19 cellular contexts compared by ENCODE assay signal in the genomic region with DNA sequence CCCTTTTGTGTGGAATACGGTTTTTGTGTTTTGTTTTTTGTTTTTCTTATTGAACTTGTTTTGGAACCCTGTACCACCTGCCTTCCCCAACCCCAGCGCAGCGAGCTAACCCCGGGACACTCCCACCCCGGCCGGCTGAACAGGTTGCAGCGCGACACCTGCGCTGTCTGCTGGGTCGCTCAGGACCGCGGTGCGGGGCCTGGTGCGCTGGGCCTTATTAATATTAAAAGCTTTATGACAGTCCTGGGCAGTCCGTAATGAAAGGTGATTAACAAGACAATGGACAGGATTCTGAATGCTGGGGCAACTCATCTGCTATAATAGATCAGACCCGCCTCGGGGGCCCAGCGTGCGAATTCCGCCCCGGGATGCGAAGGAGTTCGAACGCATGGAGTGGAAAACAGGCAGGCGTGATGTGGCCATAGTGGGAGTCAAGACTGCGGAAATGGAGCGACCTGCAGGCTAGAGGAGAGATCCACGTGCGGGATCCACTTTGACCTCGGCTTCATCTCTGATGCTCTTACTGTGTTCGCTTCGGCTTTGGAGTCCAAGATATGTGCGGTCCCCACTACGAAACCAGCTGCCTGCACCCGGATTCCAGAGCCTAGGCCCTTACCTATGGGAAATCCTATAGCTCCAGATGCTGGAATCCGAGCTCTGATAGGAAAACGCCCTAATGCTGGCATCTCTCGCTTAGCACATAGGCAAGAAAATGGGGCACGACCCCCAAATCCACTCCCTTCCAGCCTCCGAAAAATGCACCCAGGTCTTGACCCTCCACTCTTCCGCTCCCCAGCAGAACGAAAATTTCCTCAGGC.
DNase-seq lines count a peak whose midpoint lies in the region; ATAC-seq and TF ChIP-seq lines count a peak whose summit lies in the region.
"Had no signal": no experiment of that assay in that cellular context is flagged by ENCODE, and none has a peak within 500 bp of the region (broad histone marks: within the 10 kb centered on the region; RNA-seq: fewer than 3 reads in every experiment).

No MANE protein-coding gene starts in this region.

- H2BK120ac ChIP-seq in trophoblast cell (ENCODE audit: insufficient read depth, low read length, poor library complexity), result no peak overlapping the region

- no peak overlapping the region for H3K23ac ChIP-seq in trophoblast cell (ENCODE audit: low read length)

- H3K9me3 Mint-ChIP-seq in CD4-positive, alpha-beta memory T cell, result peaks cover 0 to 12% (median 2%) of the 10 kb centered on the region in 8 donors
- H3K9me3 Mint-ChIP-seq in T-cell, result no peaks in the 10 kb centered on the region
- H3K9me3 Mint-ChIP-seq in activated CD8-positive, alpha-beta T cell treated with anti-CD3 and anti-CD28 coated beads, Interleukin-2, amount 10 ng/mL, durations not matched to agents 7 days and 5 days (ENCODE audit: insufficient read depth), result no peaks in the 10 kb centered on the region
- H3K9me3 Mint-ChIP-seq: activated CD4-positive, alpha-beta memory T cell treated with anti-CD3 and anti-CD28 coated beads, Interleukin-2, amount 10 ng/mL, durations not matched to agents 7 days and 5 days; activated T-cell treated with anti-CD3 and anti-CD28 coated beads, Interleukin-2, amount 50 U/mL, for 72 hours; natural killer cell treated with Interleukin-12 subunit alpha and Interleukin-12 subunit beta and Interleukin-15 and Interleukin-18, amount 100 ng/mL, for 72 hours had no signal

- no peak overlapping the region for H4K12ac ChIP-seq in trophoblast cell (ENCODE audit: low read depth, low read length)

- H3K36me3 Mint-ChIP-seq in CD4-positive, alpha-beta memory T cell, result no peaks in the 10 kb centered on the region
- H3K36me3 Mint-ChIP-seq in T-cell, result no peaks in the 10 kb centered on the region
- H3K36me3 Mint-ChIP-seq in activated CD8-positive, alpha-beta T cell treated with anti-CD3 and anti-CD28 coated beads, Interleukin-2, amount 10 ng/mL, durations not matched to agents 7 days and 5 days (ENCODE audit: low read depth), result no peaks in the 10 kb centered on the region
- H3K36me3 Mint-ChIP-seq: immature natural killer cell; natural killer cell treated with Interleukin-12 subunit alpha and Interleukin-12 subunit beta and Interleukin-15 and Interleukin-18, amount 100 ng/mL, for 72 hours had no signal

- TF ChIP-seq CTCF in MM.1S (IDR thresholded peaks at IDR 0.05; ENCODE audit: low read length), result no peak
- no peak for TF ChIP-seq CTCF in hepatocyte (IDR thresholded peaks at IDR 0.05; ENCODE audit: poor library complexity)

- intact Hi-C loops in CD4-positive, alpha-beta memory T cell (cut with micrococcal nuclease), result no loop called here

- no peaks in the 10 kb centered on the region for H3K9me3 ChIP-seq in CD4-positive, alpha-beta memory T cell (ENCODE audit: control insufficient read depth in 1 of 2, low read length in 2 of 2)
- no peaks in the 10 kb centered on the region for H3K9me3 ChIP-seq in MM.1S (replicated peaks; ENCODE audit: insufficient read depth, low read length)
- no peaks in the 10 kb centered on the region for H3K9me3 ChIP-seq in hepatocyte (ENCODE audit: low read depth)
- H3K9me3 ChIP-seq in trophoblast cell (ENCODE audit: insufficient read depth, low read depth, low read length), result peaks cover 3% of the 10 kb centered on the region
- H3K9me3 ChIP-seq: MG63, Peyer's patch, SK-N-SH, suprapubic skin had no signal

- no peak overlapping the region for H3K27ac ChIP-seq in CD4-positive, alpha-beta memory T cell (ENCODE audit: low read depth, low read length)
- no peak overlapping the region for H3K27ac ChIP-seq in MM.1S (ENCODE audit: low read length)
- no peak overlapping the region for H3K27ac ChIP-seq in hepatocyte
- H3K27ac ChIP-seq in trophoblast cell (ENCODE audit: low read depth, low read length), result no peak overlapping the region
- H3K27ac ChIP-seq: foreskin keratinocyte, Peyer's patch, suprapubic skin had no signal

- no peak overlapping the region for H4K91ac ChIP-seq in trophoblast cell (ENCODE audit: low read depth, low read length)

- 0 out of 2 replicates have a peak overlapping the region, but pooled peaks have one; percentile 42 for H2AFZ ChIP-seq in MM.1S (ENCODE audit: low read length)
- H2AFZ ChIP-seq in hepatocyte, result no peak overlapping the region
- no peak overlapping the region for H2AFZ ChIP-seq in trophoblast cell (ENCODE audit: insufficient read depth, low read length, poor library complexity)

- peaks cover 53% of the 10 kb centered on the region in 2 donors for H3K27me3 Mint-ChIP-seq in CD4-positive, alpha-beta memory T cell
- peaks cover 69 to 74% of the 10 kb centered on the region in 2 donors for H3K27me3 Mint-ChIP-seq in T-cell
- peaks cover 73% of the 10 kb centered on the region for H3K27me3 Mint-ChIP-seq in activated CD8-positive, alpha-beta T cell treated with anti-CD3 and anti-CD28 coated beads, Interleukin-2, amount 10 ng/mL, durations not matched to agents 7 days and 5 days (ENCODE audit: low read depth)

- H3K9me2 ChIP-seq in MM.1S (replicated peaks; ENCODE audit: insufficient read depth, low read length), result no peaks in the 10 kb centered on the region
- no peaks in the 10 kb centered on the region for H3K9me2 ChIP-seq in hepatocyte (replicated peaks; ENCODE audit: insufficient read depth)
- H3K9me2 ChIP-seq: SK-N-SH had no signal

- H4K20me1 ChIP-seq in MM.1S (ENCODE audit: insufficient read depth, low read length), result no peaks in the 10 kb centered on the region
- H4K20me1 ChIP-seq in hepatocyte (ENCODE audit: insufficient read depth, poor library complexity, severe bottlenecking), result no peaks in the 10 kb centered on the region

- no peak overlapping the region for H3K14ac ChIP-seq in trophoblast cell (ENCODE audit: low read length)

- H2BK12ac ChIP-seq in trophoblast cell (ENCODE audit: low read length), result no peak overlapping the region

- no peak overlapping the region for H3K18ac ChIP-seq in trophoblast cell (ENCODE audit: low read length)

- POLR2A ChIA-PET in CD4-positive, alpha-beta memory T cell (lab: Charles Lee; ENCODE audit: partially characterized antibody), result no interaction called here
- POLR2A ChIA-PET in T-cell (lab: Charles Lee), result no interaction called here
- POLR2A ChIA-PET in activated CD8-positive, alpha-beta T cell treated with anti-CD3 and anti-CD28 coated beads, Interleukin-2, amount 10 ng/mL, durations not matched to agents 7 days and 5 days (lab: Charles Lee), result interaction anchor here (0.6 kb wide), 1 partner anchor 107 kb away, joined by 3 read pairs; no protein-coding TSS in a partner anchor

- CTCF ChIA-PET in CD4-positive, alpha-beta memory T cell (lab: Charles Lee; ENCODE audit: partially characterized antibody), result no interaction called here
- CTCF ChIA-PET in T-cell (lab: Charles Lee), result interaction anchor here in 1 of 2 donors (0.6 kb wide), 1 partner anchor 1325 kb away, joined by 3 read pairs; no protein-coding TSS in a partner anchor
- CTCF ChIA-PET in activated CD8-positive, alpha-beta T cell treated with anti-CD3 and anti-CD28 coated beads, Interleukin-2, amount 10 ng/mL, durations not matched to agents 7 days and 5 days (lab: Charles Lee), result no interaction called here

- WGBS in hepatocyte (ENCODE audit: low lambda C conversion rate, missing lambda C conversion rate), result 8% methylated on average over 42 of the region's 42 CpGs
- WGBS in trophoblast cell (ENCODE audit: extremely low coverage, insufficient coverage, insufficient read length), result no CpG with 5 or more reads among the region's 42 CpGs

- no peak overlapping the region for H2AK5ac ChIP-seq in trophoblast cell (ENCODE audit: low read length)

- H2BK5ac ChIP-seq in trophoblast cell (ENCODE audit: low read depth, low read length, poor library complexity), result no peak overlapping the region

- no peak overlapping the region for H3K27ac Mint-ChIP-seq in CD4-positive, alpha-beta memory T cell
- no peak overlapping the region for H3K27ac Mint-ChIP-seq in T-cell
- H3K27ac Mint-ChIP-seq in activated CD8-positive, alpha-beta T cell treated with anti-CD3 and anti-CD28 coated beads, Interleukin-2, amount 10 ng/mL, durations not matched to agents 7 days and 5 days, result no peak overlapping the region
- H3K27ac Mint-ChIP-seq: activated CD4-positive, alpha-beta memory T cell treated with anti-CD3 and anti-CD28 coated beads, Interleukin-2, amount 10 ng/mL, durations not matched to agents 7 days and 5 days; activated T-cell treated with anti-CD3 and anti-CD28 coated beads, Interleukin-2, amount 50 U/mL, for 72 hours; immature natural killer cell; natural killer cell treated with Interleukin-12 subunit alpha and Interleukin-12 subunit beta and Interleukin-15 and Interleukin-18, amount 100 ng/mL, for 72 hours had no signal

- H3K4me2 ChIP-seq in MM.1S (ENCODE audit: low read depth, low read length) (no peak overlapping the region), hepatocyte (peak overlapping the region; percentile 71), trophoblast cell (ENCODE audit: low read length) (peak overlapping the region; percentile 57)
- H3K4me2 ChIP-seq: SK-N-SH had no signal

- peaks cover 19% of the 10 kb centered on the region for H3K27me3 ChIP-seq in CD4-positive, alpha-beta memory T cell (ENCODE audit: insufficient read depth, low read length)
- H3K27me3 ChIP-seq in MM.1S (replicated peaks; ENCODE audit: insufficient read depth, low read length) (no peaks in the 10 kb centered on the region), hepatocyte (peaks cover 94% of the 10 kb centered on the region), trophoblast cell (ENCODE audit: insufficient read depth, low read length) (peaks cover 38% of the 10 kb centered on the region)
- H3K27me3 ChIP-seq: MG63 had no signal

- H3K4me1 ChIP-seq in CD4-positive, alpha-beta memory T cell (ENCODE audit: insufficient read depth, low read length), result peaks cover 9% of the 10 kb centered on the region
- no peaks in the 10 kb centered on the region for H3K4me1 ChIP-seq in MM.1S (ENCODE audit: low read length)
- H3K4me1 ChIP-seq in hepatocyte (ENCODE audit: insufficient read depth), result no peaks in the 10 kb centered on the region
- peaks cover 0 to 3% of the 10 kb centered on the region in 2 experiments for H3K4me1 ChIP-seq in trophoblast cell (ENCODE audit: control insufficient read depth in 1 of 2, insufficient read depth in 2 of 2, low read length in 2 of 2)
- H3K4me1 ChIP-seq: foreskin keratinocyte, Peyer's patch had no signal

- H3K79me2 ChIP-seq in MM.1S (ENCODE audit: low read length), result no peaks in the 10 kb centered on the region
- no peaks in the 10 kb centered on the region for H3K79me2 ChIP-seq in hepatocyte
- no peaks in the 10 kb centered on the region for H3K79me2 ChIP-seq in trophoblast cell (ENCODE audit: control insufficient read depth, insufficient read depth, low read length, poor library complexity)

- no peak for ATAC-seq in HG03108 (IDR thresholded peaks at IDR 0.05; ENCODE audit: unreplicated experiment)
- no peak for ATAC-seq in T-cell (replicated peaks in 1 of 4)
- ATAC-seq in activated CD8-positive, alpha-beta T cell treated with anti-CD3 and anti-CD28 coated beads, Interleukin-2, amount 10 ng/mL, durations not matched to agents 7 days and 5 days, result no peak

- H3K79me1 ChIP-seq in trophoblast cell (ENCODE audit: low read length), result no peaks in the 10 kb centered on the region

- H3K36me3 ChIP-seq in CD4-positive, alpha-beta memory T cell (ENCODE audit: insufficient read depth, low read length), result no peaks in the 10 kb centered on the region
- H3K36me3 ChIP-seq in MM.1S (replicated peaks; ENCODE audit: insufficient read depth, low read length) (no peaks in the 10 kb centered on the region), hepatocyte (replicated peaks; ENCODE audit: insufficient read depth, low read depth) (no peaks in the 10 kb centered on the region), trophoblast cell (ENCODE audit: control insufficient read depth in 1 of 2, insufficient read depth in 2 of 2, low read length in 2 of 2) (no peaks in the 10 kb centered on the region)
- H3K36me3 ChIP-seq: MG63, Peyer's patch, suprapubic skin had no signal

- H3K4me1 Mint-ChIP-seq in CD4-positive, alpha-beta memory T cell, result peaks cover 10 to 23% (median 14%) of the 10 kb centered on the region in 4 donors
- peaks cover 16 to 21% (median 18%) of the 10 kb centered on the region in 3 donors for H3K4me1 Mint-ChIP-seq in T-cell
- peaks cover 9% of the 10 kb centered on the region for H3K4me1 Mint-ChIP-seq in activated CD8-positive, alpha-beta T cell treated with anti-CD3 and anti-CD28 coated beads, Interleukin-2, amount 10 ng/mL, durations not matched to agents 7 days and 5 days (ENCODE audit: low read depth)

- H3K4me3 Mint-ChIP-seq in CD4-positive, alpha-beta memory T cell, result peak overlapping the region in 6 of 8 donors; percentile 21 to 67 (median 34)
- H3K4me3 Mint-ChIP-seq in T-cell, result peak overlapping the region in 1 of 3 donors; percentile 25
- no peak overlapping the region for H3K4me3 Mint-ChIP-seq in activated CD8-positive, alpha-beta T cell treated with anti-CD3 and anti-CD28 coated beads, Interleukin-2, amount 10 ng/mL, durations not matched to agents 7 days and 5 days
- H3K4me3 Mint-ChIP-seq: activated CD4-positive, alpha-beta memory T cell treated with anti-CD3 and anti-CD28 coated beads, Interleukin-2, amount 10 ng/mL, durations not matched to agents 7 days and 5 days; immature natural killer cell; natural killer cell treated with Interleukin-12 subunit alpha and Interleukin-12 subunit beta and Interleukin-15 and Interleukin-18, amount 100 ng/mL, for 72 hours had no signal

- no peak for DNase-seq in CD4-positive, alpha-beta memory T cell
- no peak for DNase-seq in MM.1S
- no peak for DNase-seq in hepatocyte (ENCODE audit: low spot score)
- DNase-seq in trophoblast cell, result no peak
- DNase-seq in T-cell, result no peak
- no peak for DNase-seq in activated CD8-positive, alpha-beta T cell treated with anti-CD3 and anti-CD28 coated beads, Interleukin-2, amount 10 ng/mL, durations not matched to agents 7 days and 5 days
- DNase-seq: activated CD4-positive, alpha-beta memory T cell treated with anti-CD3 and anti-CD28 coated beads, Interleukin-2, amount 10 ng/mL, durations not matched to agents 7 days and 5 days; activated T-cell treated with anti-CD3 and anti-CD28 coated beads, Interleukin-2, amount 50 U/mL, for 72 hours; amniotic stem cell; cerebellar nuclear complex; foreskin keratinocyte; immature natural killer cell; MG63; NCI-H2029; Peyer's patch; SK-N-SH had no signal

- H3K4ac ChIP-seq in trophoblast cell (ENCODE audit: low read depth, low read length), result no peak overlapping the region

- H3F3A ChIP-seq in MM.1S (ENCODE audit: insufficient read depth, low read length), result no peaks in the 10 kb centered on the region

- no peak overlapping the region for H3K9ac ChIP-seq in MM.1S (ENCODE audit: low read length)
- H3K9ac ChIP-seq in trophoblast cell (ENCODE audit: low read length), result no peak overlapping the region
- H3K9ac ChIP-seq: SK-N-SH had no signal

- H3K4me3 ChIP-seq in CD4-positive, alpha-beta memory T cell (ENCODE audit: low read length in 2 of 2), result no peak overlapping the region
- H3K4me3 ChIP-seq in MM.1S (ENCODE audit: low read length) (no peak overlapping the region), hepatocyte (no peak overlapping the region), trophoblast cell (ENCODE audit: low read depth, low read length) (no peak overlapping the region)
- H3K4me3 ChIP-seq: MG63, Peyer's patch, suprapubic skin had no signal

- H4K8ac ChIP-seq in trophoblast cell (ENCODE audit: low read depth, low read length), result no peak overlapping the region
